15 cellular contexts compared by ENCODE assay signal in the genomic region with DNA sequence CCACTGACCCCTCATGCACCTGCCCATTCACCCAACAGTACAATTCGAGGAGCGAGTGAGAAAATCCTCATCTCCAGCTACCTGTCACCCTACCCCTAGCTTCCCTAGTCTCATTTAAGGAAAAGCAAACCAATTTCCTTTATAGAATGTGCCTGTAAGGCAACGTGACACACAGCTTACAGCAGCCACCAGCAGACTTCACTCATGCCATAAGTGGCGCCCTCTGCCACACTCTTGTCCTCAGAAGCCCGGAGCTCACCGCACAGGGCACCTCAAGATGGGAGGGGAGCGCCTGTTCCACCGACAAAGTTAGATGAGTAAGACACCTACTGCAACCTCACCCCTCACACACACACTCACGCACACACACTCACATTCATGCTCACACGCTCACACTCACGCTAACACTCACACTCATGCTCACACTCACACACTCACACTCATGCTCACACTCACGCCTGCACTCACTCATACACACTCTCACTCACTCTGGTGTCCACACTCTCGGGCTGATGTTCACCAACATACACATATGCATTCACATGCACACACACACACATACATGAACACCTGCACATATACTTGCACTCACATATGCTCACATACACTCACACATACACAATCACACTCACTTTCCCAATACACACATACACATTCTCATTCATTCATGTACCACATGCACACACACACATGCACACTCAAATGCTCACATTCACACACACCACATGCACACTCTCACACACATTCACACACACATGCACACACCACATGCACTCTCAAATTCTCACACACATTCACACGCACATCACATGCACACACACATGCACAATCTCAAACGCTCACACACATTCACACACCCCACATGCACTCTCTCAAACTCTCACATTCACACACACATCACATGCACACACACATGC.
DNase-seq lines count a peak whose midpoint lies in the region; ATAC-seq and TF ChIP-seq lines count a peak whose summit lies in the region.
"Had no signal": no experiment of that assay in that cellular context is flagged by ENCODE, and none has a peak within 500 bp of the region (broad histone marks: within the 10 kb centered on the region; RNA-seq: fewer than 3 reads in every experiment).

No MANE protein-coding gene starts in this region.

- no peaks in the 10 kb centered on the region for H3K27me3 ChIP-seq in GM23248 (replicated peaks; ENCODE audit: insufficient read depth)
- H3K27me3 ChIP-seq: SJSA1 had no signal

- no peaks in the 10 kb centered on the region for H3K9me3 Mint-ChIP-seq in activated CD4-positive, alpha-beta T cell treated with anti-CD3 and anti-CD28 coated beads for 36 hours (ENCODE audit: low read depth)
- H3K9me3 Mint-ChIP-seq: CD4-positive, alpha-beta memory T cell had no signal

- intact Hi-C loops in activated CD4-positive, alpha-beta T cell treated with anti-CD3 and anti-CD28 coated beads for 36 hours (cut with DNase I, micrococcal nuclease), result no loop called here
- intact Hi-C loops in left colon (cut with DNase I, micrococcal nuclease), result no loop called here

- H3K27ac ChIP-seq in RWPE1, result peak overlapping the region; percentile 85
- H3K27ac ChIP-seq in GM23248, result no peak overlapping the region
- H3K27ac ChIP-seq: SJSA1 had no signal

- POLR2A ChIA-PET in activated CD4-positive, alpha-beta T cell treated with anti-CD3 and anti-CD28 coated beads for 36 hours (lab: Charles Lee), result no interaction called here
- POLR2A ChIA-PET in RWPE1 (lab: Yijun Ruan, JAX; ENCODE audit: low non-redundant PET), result no interaction called here

- no peak overlapping the region for H3K27ac Mint-ChIP-seq in activated CD4-positive, alpha-beta T cell treated with anti-CD3 and anti-CD28 coated beads for 36 hours
- H3K27ac Mint-ChIP-seq: CD4-positive, alpha-beta memory T cell had no signal

- no peaks in the 10 kb centered on the region for H3K9me3 ChIP-seq in GM23248 (ENCODE audit: low read depth)
- H3K9me3 ChIP-seq: SJSA1 had no signal

- H3K4me3 Mint-ChIP-seq in activated CD4-positive, alpha-beta T cell treated with anti-CD3 and anti-CD28 coated beads for 36 hours, result no peak overlapping the region
- H3K4me3 Mint-ChIP-seq: CD4-positive, alpha-beta memory T cell had no signal

- H4K20me1 ChIP-seq in GM23248 (ENCODE audit: insufficient read depth), result no peaks in the 10 kb centered on the region

- no peak for TF ChIP-seq CTCF in RWPE1 (conservative IDR thresholded peaks at IDR 0.05; ENCODE audit: low read depth)

- no peaks in the 10 kb centered on the region for H3K9me2 ChIP-seq in GM23248 (ENCODE audit: insufficient read depth)

- DNase-seq in activated CD4-positive, alpha-beta T cell treated with anti-CD3 and anti-CD28 coated beads for 36 hours, result peak; percentile 24
- DNase-seq in activated CD4-positive, alpha-beta T cell treated with anti-CD3 and anti-CD28 coated beads for 4 hours, result no peak
- DNase-seq in RWPE1 (ENCODE audit: low spot score) (no peak), left colon (no peak), GM23248 (no peak), NCI-H82 (lab: John Stamatoyannopoulos, UW) (no peak), mucosa of gallbladder (ENCODE audit: low spot score) (no peak)
- DNase-seq in effector CD4-positive, alpha-beta T cell, result no peak
- DNase-seq: Calu3; CD4-positive, alpha-beta memory T cell; DMS53; NCI-H1092; NCI-H2107; NCI-H345 had no signal

- no peaks in the 10 kb centered on the region for H3K79me2 ChIP-seq in GM23248 (ENCODE audit: insufficient read depth)

- H3K4me3 ChIP-seq in GM23248, result no peak overlapping the region
- H3K4me3 ChIP-seq: SJSA1 had no signal

- H3F3A ChIP-seq in GM23248 (ENCODE audit: insufficient read depth), result peaks cover 23% of the 10 kb centered on the region

- H3K27me3 Mint-ChIP-seq in activated CD4-positive, alpha-beta T cell treated with anti-CD3 and anti-CD28 coated beads for 36 hours, result peaks cover 1% of the 10 kb centered on the region

- no peak overlapping the region for H3K9ac ChIP-seq in GM23248

- H3K4me1 ChIP-seq in GM23248 (ENCODE audit: insufficient read depth), result peaks cover 18% of the 10 kb centered on the region

- H3K4me1 Mint-ChIP-seq in activated CD4-positive, alpha-beta T cell treated with anti-CD3 and anti-CD28 coated beads for 36 hours, result no peaks in the 10 kb centered on the region
- H3K4me1 Mint-ChIP-seq: CD4-positive, alpha-beta memory T cell had no signal

- in situ Hi-C loops in GM23248 (cut with MboI), result no loop called here

- CTCF ChIA-PET in activated CD4-positive, alpha-beta T cell treated with anti-CD3 and anti-CD28 coated beads for 36 hours (lab: Charles Lee), result interaction anchor here (0.6 kb wide), 1 partner anchor 93 kb away, joined by 3 read pairs; no protein-coding TSS in a partner anchor
- CTCF ChIA-PET in RWPE1 (lab: Yijun Ruan, JAX), result interaction anchor here (1.2 kb wide), 1 partner anchor 39 kb away, joined by 3 read pairs; no protein-coding TSS in a partner anchor

- WGBS in GM23248 (ENCODE audit: low coverage in 1 of 2, low lambda C conversion rate in 2 of 2, missing lambda C conversion rate in 2 of 2), 2 experiments, result 93 to 95% methylated on average over 15 of the region's 15 CpGs

- no peaks in the 10 kb centered on the region for H3K36me3 ChIP-seq in GM23248 (ENCODE audit: low read depth)
- H3K36me3 ChIP-seq: SJSA1 had no signal

- no peaks in the 10 kb centered on the region for H3K36me3 Mint-ChIP-seq in activated CD4-positive, alpha-beta T cell treated with anti-CD3 and anti-CD28 coated beads for 36 hours (ENCODE audit: low read depth)
- H3K36me3 Mint-ChIP-seq: CD4-positive, alpha-beta memory T cell had no signal

- no peak overlapping the region for H3K4me2 ChIP-seq in GM23248 (ENCODE audit: unreplicated experiment)

- no peak overlapping the region for H2AFZ ChIP-seq in GM23248

- ATAC-seq in activated CD4-positive, alpha-beta T cell treated with anti-CD3 and anti-CD28 coated beads for 36 hours, result no peak
- ATAC-seq in left colon, result peak; percentile 30
